In the genomic region with DNA sequence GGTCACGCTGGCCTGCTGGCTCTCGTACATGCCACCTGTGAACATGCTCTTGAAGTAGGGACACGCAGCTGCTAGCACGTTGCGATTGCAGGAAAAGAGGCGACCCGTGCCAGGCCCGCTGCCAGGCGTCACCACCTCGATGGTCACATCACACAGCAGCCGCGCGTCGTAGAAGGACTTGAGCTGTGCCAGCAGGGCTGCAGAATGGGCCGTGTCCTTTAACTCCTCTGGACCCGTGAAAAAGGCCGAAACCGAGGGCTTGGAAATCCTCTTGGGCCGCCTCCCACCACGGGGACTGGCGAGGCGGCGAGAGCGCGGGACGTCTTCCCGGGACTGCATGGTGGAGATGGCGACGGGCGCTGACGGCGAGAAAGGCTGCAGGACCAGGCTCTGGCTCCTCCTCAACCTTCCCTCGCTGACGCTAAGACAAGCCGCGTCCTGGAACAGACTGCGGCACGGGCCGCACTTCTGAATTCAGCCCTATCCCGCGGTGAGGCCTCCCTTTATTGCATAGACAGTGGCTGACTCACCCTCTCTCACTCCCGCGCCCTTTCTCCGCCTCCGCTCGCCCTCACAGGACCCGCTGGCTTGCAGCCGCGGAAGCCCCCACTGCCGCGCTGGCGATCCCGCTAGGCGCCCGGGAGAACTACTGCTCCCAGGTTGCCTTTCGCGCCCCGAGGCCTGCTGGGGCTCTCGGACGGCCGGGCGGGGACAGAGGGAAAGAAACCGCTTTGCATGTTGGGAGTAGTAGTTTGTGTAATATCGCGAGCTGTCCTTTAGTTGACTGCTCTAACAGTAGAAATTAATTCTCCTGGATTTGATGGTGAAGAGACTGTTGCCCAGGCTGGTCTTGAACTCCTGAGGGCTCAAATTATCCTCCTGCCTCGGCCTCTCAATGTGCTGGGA, we compare ENCODE assay signal across 8 cellular contexts. TPM values are rescaled to one million over a fixed set of nuclear protein-coding genes. Genes with fewer than 3 reads are reported as not detected.
DNase-seq lines count a peak whose midpoint lies in the region; ATAC-seq and TF ChIP-seq lines count a peak whose summit lies in the region.

KBTBD7 (minus strand) TSS at position 651 of the 906 bp plus-strand sequence; CDS start at position 339, 312 bp downstream.

- H3K27ac Mint-ChIP-seq in activated T-helper 2 cell treated with anti-CD3 and anti-CD28 coated beads, Interferon-gamma antibody, Interleukin-2, Interleukin-4, amounts not matched to agents 10 μg/mL and 5 μg/mL and 100 μg/mL, durations not matched to agents 14 hours and 24 hours and 36 hours: peak within 1 kb of the TSS; percentile 91
- H3K27ac Mint-ChIP-seq in naive thymus-derived CD4-positive, alpha-beta T cell: peak within 1 kb of the TSS; percentile 79 to 94 (median 90)
- H3K27ac Mint-ChIP-seq in stimulated activated memory B cell treated with anti-CD40 and anti-IgM and Interleukin-4, amounts not matched to agents 10 μg/mL and 1 μg/mL and 100 μg/mL, for 72 hours: peak within 1 kb of the TSS; percentile 84

- H3K27me3 ChIP-seq in H7 (ENCODE audit: control insufficient read depth, insufficient read depth, low read length) (no peaks in the 10 kb centered on the region), Loucy (ENCODE audit: insufficient read depth, low read length, poor library complexity, severe bottlenecking) (no peaks in the 10 kb centered on the region), RWPE2 (ENCODE audit: insufficient read depth, poor library complexity, severe bottlenecking) (no peaks in the 10 kb centered on the region)
- no peaks in the 10 kb centered on the region for H3K27me3 ChIP-seq in naive thymus-derived CD4-positive, alpha-beta T cell (ENCODE audit: control insufficient read depth in 2 of 2, insufficient read depth in 2 of 2, low read length in 2 of 2)

- H3K4me2 ChIP-seq in Loucy (ENCODE audit: low read depth, low read length, poor library complexity, severe bottlenecking): peak within 1 kb of the TSS; percentile 67

- H3K4me1 ChIP-seq in Loucy (ENCODE audit: insufficient read depth, low read length, poor library complexity, severe bottlenecking): peaks cover 22% of the 10 kb centered on the region
- H3K4me1 ChIP-seq in RWPE2 (ENCODE audit: insufficient read depth, poor library complexity, severe bottlenecking): peaks cover 27% of the 10 kb centered on the region
- peaks cover 0 to 13% of the 10 kb centered on the region in 2 donors for H3K4me1 ChIP-seq in naive thymus-derived CD4-positive, alpha-beta T cell (ENCODE audit: control insufficient read depth in 2 of 2, insufficient read depth in 2 of 2, low read length in 2 of 2)

- H4K20me1 ChIP-seq in Loucy (ENCODE audit: insufficient read depth, low read length, poor library complexity, severe bottlenecking): no peaks in the 10 kb centered on the region

- peak within 1 kb of the TSS; percentile 70 for H3K27ac ChIP-seq in RWPE2 (ENCODE audit: poor library complexity, severe bottlenecking)
- peak within 1 kb of the TSS; percentile 70 for H3K27ac ChIP-seq in naive thymus-derived CD4-positive, alpha-beta T cell (ENCODE audit: low read depth, low read length)

- peaks cover 4% of the 10 kb centered on the region for H3K9me3 Mint-ChIP-seq in activated T-helper 2 cell treated with anti-CD3 and anti-CD28 coated beads, Interferon-gamma antibody, Interleukin-2, Interleukin-4, amounts not matched to agents 10 μg/mL and 5 μg/mL and 100 μg/mL, durations not matched to agents 14 hours and 24 hours and 36 hours
- peaks cover 0 to 10% (median 1%) of the 10 kb centered on the region in 11 donors for H3K9me3 Mint-ChIP-seq in naive thymus-derived CD4-positive, alpha-beta T cell
- peaks cover 4% of the 10 kb centered on the region for H3K9me3 Mint-ChIP-seq in stimulated activated memory B cell treated with anti-CD40 and anti-IgM and Interleukin-4, amounts not matched to agents 10 μg/mL and 1 μg/mL and 100 μg/mL, for 72 hours

- peaks cover 40% of the 10 kb centered on the region for H3K4me1 Mint-ChIP-seq in activated T-helper 2 cell treated with anti-CD3 and anti-CD28 coated beads, Interferon-gamma antibody, Interleukin-2, Interleukin-4, amounts not matched to agents 10 μg/mL and 5 μg/mL and 100 μg/mL, durations not matched to agents 14 hours and 24 hours and 36 hours (ENCODE audit: low read depth)
- peaks cover 25 to 50% (median 41%) of the 10 kb centered on the region in 7 donors for H3K4me1 Mint-ChIP-seq in naive thymus-derived CD4-positive, alpha-beta T cell
- H3K4me1 Mint-ChIP-seq in stimulated activated memory B cell treated with anti-CD40 and anti-IgM and Interleukin-4, amounts not matched to agents 10 μg/mL and 1 μg/mL and 100 μg/mL, for 72 hours: peaks cover 35% of the 10 kb centered on the region

- no peaks in the 10 kb centered on the region for H3F3A ChIP-seq in Loucy (ENCODE audit: low read depth)

- intact Hi-C loops in activated T-helper 2 cell treated with anti-CD3 and anti-CD28 coated beads, Interferon-gamma antibody, Interleukin-2, Interleukin-4, amounts not matched to agents 10 μg/mL and 5 μg/mL and 100 μg/mL, durations not matched to agents 14 hours and 24 hours and 36 hours (cut with micrococcal nuclease): loop anchor here (1.0 to 2.0 kb wide), 5 partner anchors 62 to 186 kb away; partner anchors contain the start of genes KBTBD6, MTRF1 and NAA16
- intact Hi-C loops in naive thymus-derived CD4-positive, alpha-beta T cell (cut with micrococcal nuclease): loop anchor here (1.0 to 10.0 kb wide), 13 partner anchors 62 to 1539 kb away; partner anchors contain the start of genes COG6 (in 2 of the 2), KBTBD6 (in 2 of the 2), MTRF1 (in 2 of the 2) and NAA16 (in 2 of the 2)

- CTCF ChIA-PET in naive thymus-derived CD4-positive, alpha-beta T cell (lab: Charles Lee): no interaction called here

- H3K36me3 ChIP-seq in H7 (replicated peaks; ENCODE audit: control insufficient read depth, insufficient read depth, low read length) (no peaks in the 10 kb centered on the region; the same call in 1 of the 2 replicates), Loucy (ENCODE audit: insufficient read depth, low read length) (no peaks in the 10 kb centered on the region), RWPE2 (ENCODE audit: low read depth) (peaks cover 18% of the 10 kb centered on the region; the same call in 1 of the 2 replicates)
- H3K36me3 ChIP-seq in naive thymus-derived CD4-positive, alpha-beta T cell (ENCODE audit: control insufficient read depth in 2 of 3, insufficient read depth in 3 of 3, low read length in 3 of 3): peaks cover 0 to 6% (median 0%) of the 10 kb centered on the region in 3 experiments

- POLR2A ChIA-PET in naive thymus-derived CD4-positive, alpha-beta T cell (lab: Charles Lee): no interaction called here

- H2AFZ ChIP-seq in Loucy (ENCODE audit: low read length): peak within 1 kb of the TSS; percentile 82

- H3K4me3 ChIP-seq in H7 (ENCODE audit: insufficient read depth, low read depth, low read length) (peak within 1 kb of the TSS; percentile 77), Loucy (ENCODE audit: low read length, poor library complexity, severe bottlenecking) (peak within 1 kb of the TSS; percentile 80), RWPE2 (ENCODE audit: severe bottlenecking) (peak within 1 kb of the TSS; percentile 35), fibroblast of mammary gland (ENCODE audit: control insufficient read depth, low read depth, low read length) (peak within 1 kb of the TSS; percentile 56)
- peak within 1 kb of the TSS; percentile 85 for H3K4me3 ChIP-seq in naive thymus-derived CD4-positive, alpha-beta T cell (ENCODE audit: low read length)

- peaks cover 15% of the 10 kb centered on the region; the same call in 1 of the 2 replicates for H3K79me2 ChIP-seq in Loucy (ENCODE audit: insufficient read depth, low read length)

- H3K27me3 Mint-ChIP-seq in activated T-helper 2 cell treated with anti-CD3 and anti-CD28 coated beads, Interferon-gamma antibody, Interleukin-2, Interleukin-4, amounts not matched to agents 10 μg/mL and 5 μg/mL and 100 μg/mL, durations not matched to agents 14 hours and 24 hours and 36 hours (ENCODE audit: low read depth): no peaks in the 10 kb centered on the region
- H3K27me3 Mint-ChIP-seq in naive thymus-derived CD4-positive, alpha-beta T cell: no peaks in the 10 kb centered on the region
- no peaks in the 10 kb centered on the region for H3K27me3 Mint-ChIP-seq in stimulated activated memory B cell treated with anti-CD40 and anti-IgM and Interleukin-4, amounts not matched to agents 10 μg/mL and 1 μg/mL and 100 μg/mL, for 72 hours

- DNase-seq in ELR (ENCODE audit: low read depth): peak; percentile 98
- peak; percentile 91 for DNase-seq in H7
- peak; percentile 96 for DNase-seq in RWPE2 (ENCODE audit: low spot score)
- peak; percentile 88 for DNase-seq in activated T-helper 2 cell treated with anti-CD3 and anti-CD28 coated beads, Interferon-gamma antibody, Interleukin-2, Interleukin-4, amounts not matched to agents 10 μg/mL and 5 μg/mL and 100 μg/mL, durations not matched to agents 14 hours and 24 hours and 36 hours (ENCODE audit: low spot score)
- DNase-seq in fibroblast of mammary gland (ENCODE audit: low read depth): peak; percentile 98
- peak; percentile 78 to 94 (median 83) for DNase-seq in naive thymus-derived CD4-positive, alpha-beta T cell

- H3K4me3 Mint-ChIP-seq in activated T-helper 2 cell treated with anti-CD3 and anti-CD28 coated beads, Interferon-gamma antibody, Interleukin-2, Interleukin-4, amounts not matched to agents 10 μg/mL and 5 μg/mL and 100 μg/mL, durations not matched to agents 14 hours and 24 hours and 36 hours (ENCODE audit: low read depth): peak within 1 kb of the TSS; percentile 85
- peak within 1 kb of the TSS; percentile 87 to 98 (median 94) for H3K4me3 Mint-ChIP-seq in naive thymus-derived CD4-positive, alpha-beta T cell
- peak within 1 kb of the TSS; percentile 88 for H3K4me3 Mint-ChIP-seq in stimulated activated memory B cell treated with anti-CD40 and anti-IgM and Interleukin-4, amounts not matched to agents 10 μg/mL and 1 μg/mL and 100 μg/mL, for 72 hours

- H3K9ac ChIP-seq in Loucy (ENCODE audit: low read depth, low read length, poor library complexity, severe bottlenecking): peak within 1 kb of the TSS; percentile 79

- no peaks in the 10 kb centered on the region for H3K9me2 ChIP-seq in Loucy (replicated peaks; ENCODE audit: low read depth, low read length)

- ATAC-seq in RWPE2 (ENCODE audit: low read depth): peak; percentile 97
- peak; percentile 98 for ATAC-seq in naive thymus-derived CD4-positive, alpha-beta T cell
- ATAC-seq in stimulated activated memory B cell treated with anti-CD40 and anti-IgM and Interleukin-4, amounts not matched to agents 10 μg/mL and 1 μg/mL and 100 μg/mL, for 72 hours: peak; percentile 99

- no peaks in the 10 kb centered on the region for H3K9me3 ChIP-seq in Loucy (ENCODE audit: insufficient read depth, low read depth, low read length)
- no peaks in the 10 kb centered on the region for H3K9me3 ChIP-seq in RWPE2 (ENCODE audit: severe bottlenecking)
- H3K9me3 ChIP-seq in naive thymus-derived CD4-positive, alpha-beta T cell (ENCODE audit: control insufficient read depth in 2 of 3, low read length in 3 of 3): no peaks in the 10 kb centered on the region

- peaks cover 33% of the 10 kb centered on the region for H3K36me3 Mint-ChIP-seq in activated T-helper 2 cell treated with anti-CD3 and anti-CD28 coated beads, Interferon-gamma antibody, Interleukin-2, Interleukin-4, amounts not matched to agents 10 μg/mL and 5 μg/mL and 100 μg/mL, durations not matched to agents 14 hours and 24 hours and 36 hours (ENCODE audit: low read depth)
- H3K36me3 Mint-ChIP-seq in naive thymus-derived CD4-positive, alpha-beta T cell: peaks cover 0 to 35% (median 20%) of the 10 kb centered on the region in 5 donors
- peaks cover 20% of the 10 kb centered on the region for H3K36me3 Mint-ChIP-seq in stimulated activated memory B cell treated with anti-CD40 and anti-IgM and Interleukin-4, amounts not matched to agents 10 μg/mL and 1 μg/mL and 100 μg/mL, for 72 hours

- TF ChIP-seq CTCF in Loucy (conservative IDR thresholded peaks at IDR 0.05; ENCODE audit: low read length): no peak
- no peak for TF ChIP-seq CTCF in RWPE2 (IDR thresholded peaks at IDR 0.05; ENCODE audit: poor library complexity, severe bottlenecking)
- no peak for TF ChIP-seq CTCF in fibroblast of mammary gland (conservative IDR thresholded peaks at IDR 0.05; ENCODE audit: control insufficient read depth, insufficient read depth, low read depth, low read length)

RNA-seq across cellular contexts. Expression of gene KBTBD7, which starts in this region (rescaled TPM):
- total RNA-seq in H7 (2014; rRNA removed; shearing (Covaris generic)): 13.3 and 15.1 TPM in 2 replicates
- total RNA-seq in activated T-helper 2 cell treated with anti-CD3 and anti-CD28 coated beads, Interferon-gamma antibody, Interleukin-2, Interleukin-4, amounts not matched to agents 10 μg/mL and 5 μg/mL and 100 μg/mL, durations not matched to agents 14 hours and 24 hours and 36 hours: 5.1 and 5.8 TPM in 2 replicates
- 10 to 100 TPM in 3 of 5 experiments, 1 to 10 TPM in 2; 2.8 to 12.9 (median 11.5) TPM for total RNA-seq in naive thymus-derived CD4-positive, alpha-beta T cell
- 10 to 100 TPM in 1 of 2 donors, 1 to 10 TPM in 1; 6.5 to 12.1 TPM for polyA plus RNA-seq in naive thymus-derived CD4-positive, alpha-beta T cell

Comparison
In these comparisons a context has a peak if more than half of its experiments do, and no peak if none do; other contexts are left out.
1. Peak in every context shown above with its lines: DNase-seq, ATAC-seq, H3K4me3 ChIP-seq and H3K27ac ChIP-seq.
2. H3K4me3 ChIP-seq: peak in every context shown above with its lines; median percentile 85 in naive thymus-derived CD4-positive, alpha-beta T cell; 80 in Loucy; 77 in H7; 56 in fibroblast of mammary gland; 35 in RWPE2.